1 cellular context compared by ENCODE assay signal in genomic region chr17:5225668-5226457, GRCh38.
A peak's percentile ranks its signal among the peaks of the same experiment; 100 is the strongest.
TF ChIP-seq lines count a peak whose summit lies in the region.

No MANE protein-coding gene starts in this region.

TF ChIP-seq in GM12878, 131 proteins besides CTCF, POLR2A, EP300 and RAD21 (continued from another document and continues in another):
- no peak for TF ChIP-seq REST (IDR thresholded peaks at IDR 0.05; ENCODE audit: low read depth, low read length)
- TF ChIP-seq NR2C1 (IDR thresholded peaks at IDR 0.05), result no peak
- peak; percentile 97 for TF ChIP-seq DPF2 (IDR thresholded peaks at IDR 0.05)
- no peak for TF ChIP-seq BCLAF1 (IDR thresholded peaks at IDR 0.05)
- peak; percentile 99 for TF ChIP-seq SPI1 (IDR thresholded peaks at IDR 0.05; ENCODE audit: borderline replicate concordance, insufficient read depth, low read depth, low read length)
- TF ChIP-seq ZSCAN29 (IDR thresholded peaks at IDR 0.05), result no peak
- TF ChIP-seq CHD1 (IDR thresholded peaks at IDR 0.05; ENCODE audit: low read depth, low read length), result no peak
- TF ChIP-seq SMC3 (IDR thresholded peaks at IDR 0.05; ENCODE audit: borderline replicate concordance, low read length), result peak; percentile 26; the same call in 1 of the 2 replicates
- peak; percentile 72; the same call in 1 of the 2 replicates for TF ChIP-seq POLR2AphosphoS2 (IDR thresholded peaks at IDR 0.05; ENCODE audit: low read depth, low read length)
- no peak for TF ChIP-seq WRNIP1 (IDR thresholded peaks at IDR 0.05; ENCODE audit: borderline replicate concordance, low read depth, low read length)
- TF ChIP-seq ZNF687 (IDR thresholded peaks at IDR 0.05), result no peak; the same call in 1 of the 2 replicates
- peak; percentile 54; the same call in 1 of the 2 replicates for TF ChIP-seq NBN (IDR thresholded peaks at IDR 0.05)
- TF ChIP-seq CBFB (IDR thresholded peaks at IDR 0.05; ENCODE audit: low read depth), result peak; percentile 16; the same call in 1 of the 2 replicates
- peak; percentile 78 for TF ChIP-seq BACH1 (IDR thresholded peaks at IDR 0.05; ENCODE audit: borderline replicate concordance)
- peak; percentile 67; the same call in 1 of the 2 replicates for TF ChIP-seq ZNF592 (IDR thresholded peaks at IDR 0.05)
- peak; percentile 85; the same call in 1 of the 2 replicates for TF ChIP-seq RB1 (IDR thresholded peaks at IDR 0.05; ENCODE audit: borderline replicate concordance)
- peak; percentile 69; the same call in 1 of the 2 replicates for TF ChIP-seq ZNF217 (IDR thresholded peaks at IDR 0.05)
- no peak for TF ChIP-seq FOS (IDR thresholded peaks at IDR 0.05; ENCODE audit: borderline replicate concordance, extremely low read depth, insufficient read length)
- TF ChIP-seq IRF3 (IDR thresholded peaks at IDR 0.05), result no peak
- TF ChIP-seq ZNF274 (IDR thresholded peaks at IDR 0.05; ENCODE audit: insufficient read depth, insufficient read length), result no peak
- no peak for TF ChIP-seq ELK1 (IDR thresholded peaks at IDR 0.05; ENCODE audit: low read depth, low read length)
- TF ChIP-seq SMARCA5 (IDR thresholded peaks at IDR 0.05), result peak; percentile 73; the same call in 1 of the 2 replicates
- 0 out of 2 replicates have a peak, but pooled peaks have one; percentile 40 for TF ChIP-seq GABPA (IDR thresholded peaks at IDR 0.05; ENCODE audit: low read depth)
- TF ChIP-seq MTA2 (IDR thresholded peaks at IDR 0.05; ENCODE audit: low read depth), result peak; percentile 80
- TF ChIP-seq NFIC (IDR thresholded peaks at IDR 0.05; ENCODE audit: low read depth, low read length), result peak; percentile 85
- TF ChIP-seq SREBF2 (IDR thresholded peaks at IDR 0.05; ENCODE audit: low read length), result no peak
- 0 out of 2 replicates have a peak, but pooled peaks have one; percentile 72 for TF ChIP-seq STAT1 (conservative IDR thresholded peaks at IDR 0.05)
- TF ChIP-seq IRF5 (IDR thresholded peaks at IDR 0.05; ENCODE audit: borderline replicate concordance), result no peak
- TF ChIP-seq FOXK2 (IDR thresholded peaks at IDR 0.05), result no peak
- peak; percentile 76 for TF ChIP-seq FOXM1 (IDR thresholded peaks at IDR 0.05; ENCODE audit: low read depth, low read length)
- peak; percentile 96 for TF ChIP-seq IKZF1 (conservative IDR thresholded peaks at IDR 0.05)
- TF ChIP-seq PML (IDR thresholded peaks at IDR 0.05; ENCODE audit: low read length), result peak; percentile 51
- 0 out of 2 replicates have a peak, but pooled peaks have one; percentile 17 for TF ChIP-seq TCF7 (IDR thresholded peaks at IDR 0.05; ENCODE audit: borderline replicate concordance)
- no peak for TF ChIP-seq EZH2 (IDR thresholded peaks at IDR 0.05; ENCODE audit: borderline replicate concordance, control insufficient read depth, low read depth, low read length)
- TF ChIP-seq POLR2AphosphoS5 (IDR thresholded peaks at IDR 0.05; ENCODE audit: low read length), result peak; percentile 69
- no peak for TF ChIP-seq HSF1 (IDR thresholded peaks at IDR 0.05; ENCODE audit: low read depth, low read length)
- TF ChIP-seq SRF (IDR thresholded peaks at IDR 0.05; ENCODE audit: low read depth in 2 of 2, low read length in 2 of 2), result no peak
- TF ChIP-seq ETV6 (conservative IDR thresholded peaks at IDR 0.05 in 1 of 2, IDR thresholded peaks at IDR 0.05 in 1 of 2; ENCODE audit: borderline replicate concordance in 1 of 2, low read depth in 1 of 2), result peak in 1 of 2 experiments; percentile 67; a peak in 1 of 4 replicates
- peak; percentile 92 for TF ChIP-seq HDGF (IDR thresholded peaks at IDR 0.05)
